ENCODE assay signal across 10 cellular contexts in genomic region chr3:188262913-188263683, GRCh38.
DNase-seq lines count a peak whose midpoint lies in the region; ATAC-seq and TF ChIP-seq lines count a peak whose summit lies in the region.
"Had no signal": no experiment of that assay in that cellular context is flagged by ENCODE, and none has a peak within 500 bp of the region (broad histone marks: within the 10 kb centered on the region; RNA-seq: fewer than 3 reads in every experiment).

No MANE protein-coding gene starts in this region.

- TF ChIP-seq POLR2A in prostate gland (IDR thresholded peaks at IDR 0.05) = no peak

- no peaks in the 10 kb centered on the region for H3K36me3 ChIP-seq in prostate gland

- no peak overlapping the region for H3K4me3 ChIP-seq in prostate gland

- no peaks in the 10 kb centered on the region for H3K9me3 ChIP-seq in prostate gland

- 65% methylated on average over 8 of the region's 8 CpGs for WGBS in prostate gland

- intact Hi-C loops in prostate gland (cut with DNase I) = no loop called here

- TF ChIP-seq CTCF in foreskin keratinocyte (conservative IDR thresholded peaks at IDR 0.05) (no peak), prostate gland (IDR thresholded peaks at IDR 0.05) (no peak)

- peak; percentile 93 for ATAC-seq in foreskin keratinocyte
- ATAC-seq in GM18519 (IDR thresholded peaks at IDR 0.05; ENCODE audit: low FRiP score, unreplicated experiment) = no peak
- no peak for ATAC-seq in GM19023 (IDR thresholded peaks at IDR 0.05; ENCODE audit: unreplicated experiment)

- H3K4me1 ChIP-seq in foreskin keratinocyte (peaks cover 17% of the 10 kb centered on the region), prostate gland (replicated peaks) (peaks cover 30% of the 10 kb centered on the region)

- no peaks in the 10 kb centered on the region for H3K27me3 ChIP-seq in foreskin keratinocyte
- no peaks in the 10 kb centered on the region for H3K27me3 ChIP-seq in prostate gland (replicated peaks; ENCODE audit: insufficient read depth)

- DNase-seq in DMS153 treated with DMSO at 0.1 percent for 48 hours (lab: John Stamatoyannopoulos, UW; ENCODE audit: unreplicated experiment) = peak; percentile 43
- DNase-seq in SHP77 treated with DMSO at 0.1 percent for 48 hours (lab: John Stamatoyannopoulos, UW) = peak; percentile 54
- DNase-seq in foreskin keratinocyte = peak; percentile 75 to 91
- no peak for DNase-seq in prostate gland (ENCODE audit: low spot score)
- DNase-seq in NOMO-1 treated with dmso at 0.1 percent for 144 hours (lab: John Stamatoyannopoulos, UW; ENCODE audit: unreplicated experiment) = no peak
- no peak for DNase-seq in germinal center (ENCODE audit: low spot score)
- DNase-seq: activated naive CD8-positive, alpha-beta T cell treated with anti-CD3 and anti-CD28 coated beads, Interleukin-2, amount 10 ng/mL, durations not matched to agents 7 days and 5 days; stimulated activated CD4-positive, alpha-beta T cell treated with anti-CD3 and anti-CD28 coated beads, Interleukin-2, amount 100 ng/mL, for 24 hours had no signal

- H3K27ac ChIP-seq in foreskin keratinocyte (no peak overlapping the region), prostate gland (peak overlapping the region; percentile 73 to 85)

Comparison
In these comparisons a context has a peak if more than half of its experiments do, and no peak if none do; other contexts are left out.
1. DNase-seq: peak in DMS153 treated with DMSO at 0.1 percent for 48 hours (single experiment), SHP77 treated with DMSO at 0.1 percent for 48 hours (single experiment) and foreskin keratinocyte (2 of 2); none in prostate gland (single experiment), NOMO-1 treated with dmso at 0.1 percent for 144 hours (single experiment) and germinal center (single experiment).